Comparison of ENCODE assay signal across 23 cellular contexts in the genomic region with DNA sequence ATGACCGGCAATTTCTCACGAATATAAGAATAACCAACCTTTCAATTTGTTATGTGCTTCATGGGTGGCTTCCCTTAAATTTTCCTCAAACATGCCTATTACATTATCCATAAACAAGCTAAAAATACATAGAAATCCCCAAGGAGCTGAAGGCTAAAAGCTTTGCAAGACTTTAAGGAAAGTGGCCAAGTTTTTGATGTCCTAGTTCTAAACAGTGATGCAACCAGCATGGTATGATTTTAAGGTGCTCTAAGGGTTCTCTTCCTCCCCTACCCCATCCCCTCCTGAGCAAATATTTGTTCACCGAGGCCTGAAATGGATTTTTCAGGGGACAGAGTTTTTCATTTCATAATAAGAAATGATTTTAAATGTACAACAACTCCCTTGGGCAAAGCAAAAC.
"Had no signal": no experiment of that assay in that cellular context is flagged by ENCODE, and none has a peak within 500 bp of the region (broad histone marks: within the 10 kb centered on the region; RNA-seq: fewer than 3 reads in every experiment).

No MANE protein-coding gene starts in this region.

- H3K27ac ChIP-seq: hepatocyte, neutrophil, sigmoid colon had no signal

- DNase-seq: activated CD4-positive, alpha-beta memory T cell treated with anti-CD3 and anti-CD28 coated beads for 36 hours; activated CD4-positive, alpha-beta T cell treated with anti-CD3 and anti-CD28 coated beads, Interleukin-2, amount 10 ng/mL, durations not matched to agents 24 days and 14 days; activated CD4-positive, CD25-positive, alpha-beta regulatory T cell treated with anti-CD3 and anti-CD28 coated beads, Interleukin-2, amount 50 U/mL, for 72 hours; activated CD8-positive, alpha-beta memory T cell treated with anti-CD3 and anti-CD28 coated beads, Interleukin-2, amount 50 U/mL, for 4 hours; activated effector memory CD4-positive, alpha-beta T cell treated with anti-CD3 and anti-CD28 coated beads, Interleukin-2, amount 50 U/mL, for 16 hours; activated naive CD4-positive, alpha-beta T cell treated with anti-CD3 and anti-CD28 coated beads for 36 hours; activated naive CD8-positive, alpha-beta T cell treated with anti-CD3 and anti-CD28 coated beads, Interleukin-2, amount 10 ng/mL, durations not matched to agents 7 days and 5 days; activated T-cell treated with anti-CD3 and anti-CD28 coated beads, Interleukin-2, amount 50 U/mL, for 1 hour; amniotic stem cell; glutamatergic neuron; islet precursor cell; naive B cell; nephron progenitor cell; sigmoid colon; small intestine; stimulated activated CD4-positive, alpha-beta T cell treated with anti-CD3 and anti-CD28 coated beads, Interleukin-1b, Interleukin-23, amount 100 ng/mL, for 48 hours; stimulated activated CD4-positive, alpha-beta T cell treated with anti-CD3 and anti-CD28 coated beads, Interleukin-4, amount 100 ng/mL, for 4 hours; stimulated activated CD8-positive, alpha-beta memory T cell treated with anti-CD3 and anti-CD28 coated beads, Interleukin-4, amount 100 ng/mL, for 48 hours; stimulated activated naive CD8-positive, alpha-beta T cell treated with anti-CD3 and anti-CD28 coated beads, Interleukin-15, amount 100 ng/mL, for 72 hours; T-helper 9 cell had no signal

- H3K9me3 ChIP-seq: neutrophil, sigmoid colon, tibial nerve had no signal

- H3K27me3 ChIP-seq: hepatocyte, sigmoid colon, tibial nerve had no signal

- H3K4me1 ChIP-seq: sigmoid colon had no signal

- H3K4me3 ChIP-seq: hepatocyte, sigmoid colon, tibial nerve had no signal

- H3K36me3 ChIP-seq: neutrophil, sigmoid colon, tibial nerve had no signal
